ENCODE assay signal across 9 cellular contexts in the genomic region with DNA sequence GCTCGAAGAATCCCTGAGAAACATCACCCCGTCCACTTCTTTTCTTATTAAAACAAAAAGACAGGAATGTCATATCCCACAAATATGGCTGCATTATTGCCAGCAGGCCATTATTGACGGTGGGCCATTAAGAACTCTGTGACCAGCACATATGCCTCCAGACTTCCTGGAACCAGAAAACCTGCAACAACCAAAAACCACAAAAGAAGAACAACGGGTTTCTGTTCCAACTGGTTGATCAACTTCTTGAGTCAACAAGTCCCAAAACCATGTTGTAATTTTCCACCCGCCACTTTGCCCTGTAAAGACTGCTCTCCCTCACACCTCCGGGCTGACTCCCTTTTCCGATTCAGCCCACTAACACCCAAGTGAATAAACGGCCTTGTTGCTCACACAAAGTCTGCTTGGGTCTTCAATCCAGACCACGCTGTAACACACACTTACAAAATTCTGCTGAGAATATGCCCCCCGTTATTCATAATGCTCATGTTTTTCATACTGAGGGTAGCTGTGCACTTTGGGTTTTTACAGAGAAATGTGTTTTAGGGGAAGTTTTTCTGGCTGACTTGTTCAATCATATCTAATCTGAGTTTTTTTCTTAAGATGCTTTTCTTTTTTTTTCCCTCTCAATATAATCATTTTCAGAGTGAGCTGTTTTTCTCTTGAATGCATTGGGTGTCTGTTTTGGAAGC. TPM values are rescaled to one million over a fixed set of nuclear protein-coding genes. Genes with fewer than 3 reads are reported as not detected.
DNase-seq lines count a peak whose midpoint lies in the region; ATAC-seq and TF ChIP-seq lines count a peak whose summit lies in the region.
"Had no signal": no experiment of that assay in that cellular context is flagged by ENCODE, and none has a peak within 500 bp of the region (broad histone marks: within the 10 kb centered on the region; RNA-seq: fewer than 3 reads in every experiment).

No MANE protein-coding gene starts in this region.

- no peak overlapping the region for H3K4me3 ChIP-seq in sigmoid colon
- H3K4me3 ChIP-seq: SJSA1 had no signal

- DNase-seq in GF-D8 (lab: John Stamatoyannopoulos, UW) (peak; percentile 99), HT-29 (ENCODE audit: low spot score) (peak; percentile 40), activated B cell treated with CpG ODN at 0.5 μM for 24 hours (peak; percentile 29), progenitor cell of endocrine pancreas (ENCODE audit: low spot score, unreplicated experiment) (no peak), NCI-H526 treated with DMSO at 0.1 percent for 48 hours (lab: John Stamatoyannopoulos, UW) (no peak), iPS-NIHi7 (ENCODE audit: extremely low spot score) (no peak), NCI-H774 (lab: John Stamatoyannopoulos, UW) (no peak), sigmoid colon (no peak)

- ATAC-seq in activated B cell treated with CpG ODN at 0.5 μM for 24 hours (ENCODE audit: low read depth), result peak; percentile 84

- TF ChIP-seq CTCF in activated B cell treated with CpG ODN at 0.5 μM for 24 hours (IDR thresholded peaks at IDR 0.05), result no peak
- TF ChIP-seq CTCF in progenitor cell of endocrine pancreas (IDR thresholded peaks at IDR 0.05; ENCODE audit: unreplicated experiment), result no peak
- no peak for TF ChIP-seq CTCF in sigmoid colon (IDR thresholded peaks at IDR 0.05)

- no peak for TF ChIP-seq EP300 in sigmoid colon (IDR thresholded peaks at IDR 0.05)

- H3K27me3 ChIP-seq in sigmoid colon, result no peaks in the 10 kb centered on the region
- H3K27me3 ChIP-seq: SJSA1 had no signal

- POLR2A ChIA-PET in activated B cell treated with CpG ODN at 0.5 μM for 24 hours (lab: Charles Lee), result interaction anchor here (0.9 to 5.2 kb wide), 9 partner anchors 9 to 379 kb away, joined by 3 to 35 read pairs (median 5); a partner anchor contains a TSS

- TF ChIP-seq POLR2A in sigmoid colon (IDR thresholded peaks at IDR 0.05), result no peak

- H3K4me1 Mint-ChIP-seq in activated B cell treated with CpG ODN at 0.5 μM for 24 hours, result peaks cover 70% of the 10 kb centered on the region
- peaks cover 14% of the 10 kb centered on the region for H3K4me1 Mint-ChIP-seq in progenitor cell of endocrine pancreas (ENCODE audit: low read depth)

- peaks cover 36% of the 10 kb centered on the region for H3K36me3 Mint-ChIP-seq in activated B cell treated with CpG ODN at 0.5 μM for 24 hours (ENCODE audit: low read depth)
- peaks cover 20% of the 10 kb centered on the region for H3K36me3 Mint-ChIP-seq in progenitor cell of endocrine pancreas (ENCODE audit: insufficient read depth)

- no peaks in the 10 kb centered on the region for H3K9me3 ChIP-seq in sigmoid colon
- H3K9me3 ChIP-seq: SJSA1 had no signal

- no peak overlapping the region for H3K27ac ChIP-seq in sigmoid colon
- H3K27ac ChIP-seq: SJSA1 had no signal

- H3K4me1 ChIP-seq in sigmoid colon, result peaks cover 0 to 8% (median 3%) of the 10 kb centered on the region in 4 donors
- H3K4me1 ChIP-seq: SJSA1 had no signal

- H3K9me3 Mint-ChIP-seq in activated B cell treated with CpG ODN at 0.5 μM for 24 hours, result peaks cover 20% of the 10 kb centered on the region
- H3K9me3 Mint-ChIP-seq in progenitor cell of endocrine pancreas (ENCODE audit: low read depth), result peaks cover 3% of the 10 kb centered on the region

- H3K27ac Mint-ChIP-seq in activated B cell treated with CpG ODN at 0.5 μM for 24 hours (peak overlapping the region; percentile 99), progenitor cell of endocrine pancreas (peak overlapping the region; percentile 70)

- WGBS in sigmoid colon, 2 donors, result 72 to 87% methylated on average over 10 of the region's 10 CpGs

- CTCF ChIA-PET in activated B cell treated with CpG ODN at 0.5 μM for 24 hours (lab: Charles Lee), result no interaction called here

- intact Hi-C loops in activated B cell treated with CpG ODN at 0.5 μM for 24 hours (cut with micrococcal nuclease), result loop anchor here (1.0 to 5.0 kb wide), 3 partner anchors 17 to 216 kb away; a partner anchor contains a TSS
- intact Hi-C loops in sigmoid colon (cut with DNase I), result no loop called here

- H3K27me3 Mint-ChIP-seq in activated B cell treated with CpG ODN at 0.5 μM for 24 hours (no peaks in the 10 kb centered on the region), progenitor cell of endocrine pancreas (no peaks in the 10 kb centered on the region)

- peaks cover 0 to 37% (median 17%) of the 10 kb centered on the region in 4 donors for H3K36me3 ChIP-seq in sigmoid colon

- H3K4me3 Mint-ChIP-seq in activated B cell treated with CpG ODN at 0.5 μM for 24 hours (peak overlapping the region; percentile 79), progenitor cell of endocrine pancreas (ENCODE audit: low read depth) (no peak overlapping the region)

RNA-seq across cellular contexts. Expression of a gene that starts 20.7 kb away (rescaled TPM):
- total RNA-seq in HT-29 (2014; rRNA removed; shearing (Covaris generic)), result 1.4 and 3.6 TPM in 2 replicates
- total RNA-seq in activated B cell treated with CpG ODN at 0.5 μM for 24 hours (40.3 and 50.5 TPM in 2 replicates), progenitor cell of endocrine pancreas (16.5 and 16.9 TPM in 2 replicates), sigmoid colon (1 to 10 TPM; 3.0 to 8.3 (median 4.5) TPM)
- polyA plus RNA-seq in sigmoid colon, result 1 to 10 TPM in 2 of 3 donors, under 1 TPM in 1; 0.60 to 6.0 (median 1.6) TPM

Comparison
In these comparisons a context has a peak if more than half of its experiments do, and no peak if none do; other contexts are left out.
1. DNase-seq: peak in GF-D8 (single experiment), HT-29 (single experiment) and activated B cell treated with CpG ODN at 0.5 μM for 24 hours (single experiment); none in progenitor cell of endocrine pancreas (single experiment), NCI-H526 treated with DMSO at 0.1 percent for 48 hours (single experiment), iPS-NIHi7 (single experiment), NCI-H774 (single experiment) and sigmoid colon (single experiment).